Comparison of ENCODE assay signal across 22 cellular contexts in genomic region chr19:18646535-18647370, GRCh38. TPM values are rescaled to one million over a fixed set of nuclear protein-coding genes. Genes with fewer than 3 reads are reported as not detected.
DNase-seq lines count a peak whose midpoint lies in the region; ATAC-seq and TF ChIP-seq lines count a peak whose summit lies in the region.
"Had no signal": no experiment of that assay in that cellular context is flagged by ENCODE, and none has a peak within 500 bp of the region (broad histone marks: within the 10 kb centered on the region; RNA-seq: fewer than 3 reads in every experiment).

No MANE protein-coding gene starts in this region.

- DNase-seq in NCI-H1092 treated with DMSO at 0.1 percent for 48 hours (lab: John Stamatoyannopoulos, UW) (peak; percentile 23), NCI-H1092 (lab: John Stamatoyannopoulos, UW) (no peak), WTC11 (ENCODE audit: low spot score) (no peak), amniotic stem cell (lab: John Stamatoyannopoulos, UW) (no peak), NCI-H2107 treated with DMSO at 0.1 percent for 48 hours (lab: John Stamatoyannopoulos, UW; ENCODE audit: unreplicated experiment) (no peak), foreskin fibroblast (no peak)
- DNase-seq: activated T-cell treated with anti-CD3 and anti-CD28 coated beads, Interleukin-2, amount 50 U/mL, for 72 hours; body of pancreas; Calu3; foreskin melanocyte; GOT3; natural killer cell; NCI-H1048; NCI-H446 treated with DMSO at 0.1 percent for 48 hours; stimulated activated CD4-positive, alpha-beta T cell treated with anti-CD3 and anti-CD28 coated beads, Interleukin-15, amount 100 ng/mL, for 24 hours; upper lobe of left lung had no signal

- H3K36me3 Mint-ChIP-seq in WTC11: no peaks in the 10 kb centered on the region
- H3K36me3 Mint-ChIP-seq in stimulated activated memory B cell treated with anti-CD40 and anti-IgM and Interleukin-4, amounts not matched to agents 10 μg/mL and 1 μg/mL and 100 μg/mL, for 72 hours: peaks cover 12% of the 10 kb centered on the region
- H3K36me3 Mint-ChIP-seq: activated naive CD4-positive, alpha-beta T cell treated with anti-CD3 and anti-CD28 coated beads, Interleukin-2, amount 50 U/mL, for 72 hours; natural killer cell had no signal

- no peak overlapping the region for H3K4me3 ChIP-seq in foreskin fibroblast (ENCODE audit: low read depth in 1 of 2, low read length in 2 of 2)
- H3K4me3 ChIP-seq: body of pancreas, upper lobe of left lung had no signal

- CTCF ChIA-PET in WTC11 (lab: Charles Lee): interaction anchor here (0.6 to 1.1 kb wide), 3 partner anchors 53 to 59 kb away, joined by 3 read pairs; partner anchors contain the start of gene REX1BD

- H3K27me3 Mint-ChIP-seq in WTC11 (ENCODE audit: low read depth): peaks cover 3% of the 10 kb centered on the region; the same call in 1 of the 2 replicates
- H3K27me3 Mint-ChIP-seq in stimulated activated memory B cell treated with anti-CD40 and anti-IgM and Interleukin-4, amounts not matched to agents 10 μg/mL and 1 μg/mL and 100 μg/mL, for 72 hours: no peaks in the 10 kb centered on the region

- no peaks in the 10 kb centered on the region for H3K27me3 ChIP-seq in layer of hippocampus (ENCODE audit: control insufficient read depth, insufficient read depth, low read length)
- H3K27me3 ChIP-seq: body of pancreas, upper lobe of left lung had no signal

- H3K27ac ChIP-seq in layer of hippocampus (ENCODE audit: low read depth, low read length): peak overlapping the region; percentile 27
- H3K27ac ChIP-seq: 22Rv1, body of pancreas, epithelial cell of prostate, upper lobe of left lung had no signal

- POLR2A ChIA-PET in WTC11 (lab: Charles Lee): no interaction called here

- peak overlapping the region; percentile 74 for H3K27ac Mint-ChIP-seq in WTC11
- peak overlapping the region; percentile 17 for H3K27ac Mint-ChIP-seq in stimulated activated memory B cell treated with anti-CD40 and anti-IgM and Interleukin-4, amounts not matched to agents 10 μg/mL and 1 μg/mL and 100 μg/mL, for 72 hours
- H3K27ac Mint-ChIP-seq: activated T-cell treated with anti-CD3 and anti-CD28 coated beads, Interleukin-2, amount 50 U/mL, for 72 hours; natural killer cell had no signal

- ATAC-seq in WTC11: no peak
- no peak for ATAC-seq in stimulated activated memory B cell treated with anti-CD40 and anti-IgM and Interleukin-4, amounts not matched to agents 10 μg/mL and 1 μg/mL and 100 μg/mL, for 72 hours
- ATAC-seq: activated CD4-positive, CD25-positive, alpha-beta regulatory T cell treated with anti-CD3 and anti-CD28 coated beads, Interleukin-2, amount 50 U/mL, for 24 hours; activated naive CD4-positive, alpha-beta T cell treated with anti-CD3 and anti-CD28 coated beads, Interleukin-2, amount 50 U/mL, for 72 hours; activated T-cell treated with anti-CD3 and anti-CD28 coated beads, Interleukin-2, amount 50 U/mL, for 72 hours; body of pancreas; natural killer cell had no signal

- TF ChIP-seq CTCF in WTC11 (IDR thresholded peaks at IDR 0.05) (no peak), foreskin fibroblast (IDR thresholded peaks at IDR 0.05; ENCODE audit: low read depth, low read length) (no peak)

- peaks cover 5% of the 10 kb centered on the region for H3K9me3 Mint-ChIP-seq in WTC11
- no peaks in the 10 kb centered on the region for H3K9me3 Mint-ChIP-seq in stimulated activated memory B cell treated with anti-CD40 and anti-IgM and Interleukin-4, amounts not matched to agents 10 μg/mL and 1 μg/mL and 100 μg/mL, for 72 hours
- H3K9me3 Mint-ChIP-seq: activated naive CD4-positive, alpha-beta T cell treated with anti-CD3 and anti-CD28 coated beads, Interleukin-2, amount 50 U/mL, for 72 hours; activated T-cell treated with anti-CD3 and anti-CD28 coated beads, Interleukin-2, amount 50 U/mL, for 72 hours; natural killer cell had no signal

- H3K4me3 Mint-ChIP-seq in WTC11: no peak overlapping the region
- H3K4me3 Mint-ChIP-seq in stimulated activated memory B cell treated with anti-CD40 and anti-IgM and Interleukin-4, amounts not matched to agents 10 μg/mL and 1 μg/mL and 100 μg/mL, for 72 hours: no peak overlapping the region
- H3K4me3 Mint-ChIP-seq: activated T-cell treated with anti-CD3 and anti-CD28 coated beads, Interleukin-2, amount 50 U/mL, for 72 hours; natural killer cell had no signal

- peaks cover 44% of the 10 kb centered on the region for H3K4me1 Mint-ChIP-seq in WTC11
- peaks cover 40% of the 10 kb centered on the region for H3K4me1 Mint-ChIP-seq in stimulated activated memory B cell treated with anti-CD40 and anti-IgM and Interleukin-4, amounts not matched to agents 10 μg/mL and 1 μg/mL and 100 μg/mL, for 72 hours

TF ChIP-seq in WTC11, 78 proteins besides CTCF, POLR2A, EP300 and RAD21 (continues in another document):
- no peak for TF ChIP-seq NR3C1 (CRISPR knock-in tag; conservative IDR thresholded peaks at IDR 0.05; ENCODE audit: low read depth)
- TF ChIP-seq CREM (CRISPR knock-in tag; IDR thresholded peaks at IDR 0.05): no peak
- TF ChIP-seq CDX4 (CRISPR knock-in tag; IDR thresholded peaks at IDR 0.05; ENCODE audit: borderline replicate concordance): no peak
- TF ChIP-seq ETV6 (CRISPR knock-in tag; IDR thresholded peaks at IDR 0.05): no peak
- no peak for TF ChIP-seq ARID4B (CRISPR knock-in tag; IDR thresholded peaks at IDR 0.05; ENCODE audit: borderline replicate concordance)
- TF ChIP-seq ATF1 (CRISPR knock-in tag; IDR thresholded peaks at IDR 0.05): no peak
- TF ChIP-seq, protein P1, sequence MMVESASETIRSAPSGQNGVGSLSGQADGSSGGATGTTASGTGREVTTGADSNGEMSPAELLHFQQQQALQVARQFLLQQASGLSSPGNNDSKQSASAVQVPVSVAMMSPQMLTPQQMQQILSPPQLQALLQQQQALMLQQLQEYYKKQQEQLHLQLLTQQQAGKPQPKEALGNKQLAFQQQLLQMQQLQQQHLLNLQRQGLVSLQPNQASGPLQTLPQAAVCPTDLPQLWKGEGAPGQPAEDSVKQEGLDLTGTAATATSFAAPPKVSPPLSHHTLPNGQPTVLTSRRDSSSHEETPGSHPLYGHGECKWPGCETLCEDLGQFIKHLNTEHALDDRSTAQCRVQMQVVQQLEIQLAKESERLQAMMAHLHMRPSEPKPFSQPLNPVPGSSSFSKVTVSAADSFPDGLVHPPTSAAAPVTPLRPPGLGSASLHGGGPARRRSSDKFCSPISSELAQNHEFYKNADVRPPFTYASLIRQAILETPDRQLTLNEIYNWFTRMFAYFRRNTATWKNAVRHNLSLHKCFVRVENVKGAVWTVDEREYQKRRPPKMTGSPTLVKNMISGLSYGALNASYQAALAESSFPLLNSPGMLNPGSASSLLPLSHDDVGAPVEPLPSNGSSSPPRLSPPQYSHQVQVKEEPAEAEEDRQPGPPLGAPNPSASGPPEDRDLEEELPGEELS (CRISPR knock-in tag; IDR thresholded peaks at IDR 0.05): no peak
- no peak for TF ChIP-seq ZNF396 (CRISPR knock-in tag; IDR thresholded peaks at IDR 0.05; ENCODE audit: borderline replicate concordance)
- TF ChIP-seq FOXK1 (CRISPR knock-in tag; IDR thresholded peaks at IDR 0.05): no peak
- TF ChIP-seq ZNF263 (CRISPR knock-in tag; IDR thresholded peaks at IDR 0.05; ENCODE audit: low read depth): no peak
- no peak for TF ChIP-seq NFE2L1 (CRISPR knock-in tag; IDR thresholded peaks at IDR 0.05)
- no peak for TF ChIP-seq ZNF219 (CRISPR knock-in tag; IDR thresholded peaks at IDR 0.05; ENCODE audit: borderline replicate concordance)

RNA-seq across cellular contexts. Expression of gene KLHL26, which starts 9.9 kb away (rescaled TPM):
- 13.1 to 14.2 TPM (median 14.2 TPM) in 3 replicates for total RNA-seq in WTC11 (2021)

RNA-seq across cellular contexts. Expression of gene TMEM59L, which starts 34.1 kb away (rescaled TPM):
- 14.8 to 30.0 TPM (median 27.3 TPM) in 3 replicates for total RNA-seq in WTC11 (2021)
- total RNA-seq: natural killer cell had no signal

RNA-seq across cellular contexts. Expression of gene CRTC1, which starts 36.7 kb away (rescaled TPM):
- total RNA-seq in WTC11 (2021): 12.3 to 17.0 TPM (median 16.3 TPM) in 3 replicates

RNA-seq across cellular contexts. Expression of gene CRLF1, which starts 40.2 kb away (rescaled TPM):
- total RNA-seq in WTC11 (2021): 36.4 to 55.8 TPM (median 51.4 TPM) in 3 replicates
- total RNA-seq: activated naive CD4-positive, alpha-beta T cell treated with anti-CD3 and anti-CD28 coated beads, Interleukin-2, amount 50 U/mL, for 72 hours; activated T-cell treated with anti-CD3 and anti-CD28 coated beads, Interleukin-2, amount 50 U/mL, for 72 hours; Calu3; natural killer cell had no signal

RNA-seq across cellular contexts. Expression of gene REX1BD, which starts 58.2 kb away (rescaled TPM):
- total RNA-seq in WTC11 (2021): 90.2 to 107 TPM (median 99.0 TPM) in 3 replicates
